In the genomic region with DNA sequence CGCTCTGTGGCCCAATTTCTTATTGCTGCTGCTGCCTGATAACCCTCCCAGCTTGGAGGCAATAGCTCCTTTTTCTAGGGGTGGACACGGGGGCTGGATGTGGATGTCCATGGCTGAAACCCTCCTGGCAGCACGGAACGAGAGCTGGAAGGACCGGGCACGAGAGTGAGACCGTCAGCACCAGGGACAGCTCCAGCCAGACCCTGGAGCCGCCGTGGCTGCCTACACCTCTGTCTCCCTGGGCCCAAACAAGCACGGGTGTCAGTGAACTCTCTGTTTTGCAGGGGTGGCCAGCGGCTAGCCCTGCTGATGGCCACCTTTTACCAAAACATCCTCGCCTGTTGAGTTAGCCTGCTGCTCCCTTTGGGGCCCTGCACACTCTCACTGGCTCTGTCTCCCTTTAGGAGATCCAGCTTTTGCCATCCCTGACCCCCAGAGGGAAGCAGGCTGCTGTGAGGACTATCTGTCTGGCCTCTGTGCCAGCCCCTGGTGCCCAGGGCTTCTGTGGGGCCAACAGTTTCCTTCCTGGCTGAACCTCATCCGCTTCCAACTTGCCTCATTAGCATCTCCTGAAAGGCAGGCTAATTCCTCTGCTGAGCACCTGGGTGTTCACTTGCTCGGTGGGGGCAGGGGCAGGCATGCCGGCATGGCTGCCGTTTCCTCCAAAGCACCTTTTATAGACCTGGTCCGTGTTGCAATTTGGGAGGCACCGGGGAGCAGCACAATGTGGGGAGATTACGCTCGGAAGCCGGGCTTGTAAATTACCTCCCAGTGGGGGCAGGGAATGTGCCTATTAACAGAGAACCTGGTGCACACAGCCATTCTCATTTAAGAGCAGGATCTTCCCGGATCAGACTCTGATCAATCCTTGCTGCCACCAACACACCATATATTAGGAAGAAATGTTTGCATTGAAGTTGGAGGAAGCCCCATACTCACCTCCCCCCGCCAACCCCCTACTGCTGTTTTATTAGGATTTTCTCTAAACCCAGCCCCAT, we compare ENCODE assay signal across 1 cellular context.
TF ChIP-seq lines count a peak whose summit lies in the region.

No MANE protein-coding gene starts in this region.

TF ChIP-seq in IMR-90, 13 proteins besides CTCF, POLR2A, EP300 and RAD21:
- no peak for TF ChIP-seq RCOR1 (IDR thresholded peaks at IDR 0.05; ENCODE audit: insufficient replicate concordance, low read length)
- peak; percentile 15; the same call in 1 of the 2 replicates for TF ChIP-seq BHLHE40 (IDR thresholded peaks at IDR 0.05; ENCODE audit: low read depth, low read length)
